Comparison of ENCODE assay signal across 15 cellular contexts in the genomic region with DNA sequence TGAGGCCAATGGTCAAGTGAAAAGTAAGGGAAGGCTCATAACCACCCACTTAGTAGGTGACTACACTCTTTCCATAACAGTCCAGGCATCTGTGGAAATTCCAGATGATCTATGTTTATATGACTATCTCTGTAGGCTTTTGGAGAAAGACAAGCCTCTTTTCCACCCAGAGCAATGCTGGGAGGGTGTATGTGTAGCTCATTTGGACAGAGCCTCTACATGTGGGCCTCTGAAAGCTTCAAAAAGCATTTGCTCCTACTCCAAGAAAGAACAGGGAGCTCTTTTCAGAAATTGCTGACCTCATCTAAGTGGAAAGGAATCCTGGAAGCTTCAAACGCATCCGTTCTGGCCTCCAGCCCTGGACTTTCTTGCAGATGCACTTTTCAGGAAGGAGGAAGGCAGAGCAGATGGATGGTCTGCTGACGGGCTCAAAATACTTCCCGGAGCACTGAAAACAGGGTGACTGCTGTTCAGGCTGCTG.
A peak's percentile ranks its signal among the peaks of the same experiment; 100 is the strongest.
DNase-seq lines count a peak whose midpoint lies in the region; ATAC-seq and TF ChIP-seq lines count a peak whose summit lies in the region.
"Had no signal": no experiment of that assay in that cellular context is flagged by ENCODE, and none has a peak within 500 bp of the region (broad histone marks: within the 10 kb centered on the region; RNA-seq: fewer than 3 reads in every experiment).

No MANE protein-coding gene starts in this region.

- H2BK20ac ChIP-seq in IMR-90 (ENCODE audit: low read depth, low read length) = no peak overlapping the region

- dilution Hi-C loops in IMR-90 (cut with HindIII; ENCODE audit: low sequenced_read_pairs, unreplicated experiment) = no loop called here

- ATAC-seq in IMR-90 (ENCODE audit: low read depth) = peak; percentile 27; the same call in 1 of the 2 replicates
- ATAC-seq in stimulated activated naive CD8-positive, alpha-beta T cell treated with anti-CD3 and anti-CD28 coated beads, Interleukin-15, Interleukin-2, amounts not matched to agents 100 U/mL and 50 U/mL, for 24 hours = no peak
- ATAC-seq: left lobe of liver; naive thymus-derived CD4-positive, alpha-beta T cell had no signal

- no peak for TF ChIP-seq RAD21 in IMR-90 (IDR thresholded peaks at IDR 0.05; ENCODE audit: low read length)

- H4K8ac ChIP-seq in IMR-90 (ENCODE audit: low read depth in 2 of 2, low read length in 2 of 2) = no peak overlapping the region

- H3K9me3 ChIP-seq in IMR-90 (ENCODE audit: control insufficient read depth, insufficient read depth, low read length) = peaks cover 10% of the 10 kb centered on the region

- TF ChIP-seq CTCF in IMR-90 (conservative IDR thresholded peaks at IDR 0.05; ENCODE audit: low read depth, low read length) = no peak

- H3K9ac ChIP-seq in IMR-90 (ENCODE audit: low read depth, low read length) = no peak overlapping the region

- no peak overlapping the region for H2BK120ac ChIP-seq in IMR-90 (ENCODE audit: low read depth, low read length)

- H3K14ac ChIP-seq in IMR-90 (replicated peaks; ENCODE audit: low read depth, low read length) = no peak overlapping the region

- no peak overlapping the region for H2BK5ac ChIP-seq in IMR-90 (ENCODE audit: low read depth, low read length, poor library complexity, severe bottlenecking)

- H3K4me2 ChIP-seq in IMR-90 (ENCODE audit: low read depth, low read length) = no peak overlapping the region

- no peak overlapping the region for H2AK5ac ChIP-seq in IMR-90 (ENCODE audit: low read depth, low read length)

- intact Hi-C loops in IMR-90 (cut with micrococcal nuclease) = no loop called here

- no peak overlapping the region for H3K18ac ChIP-seq in IMR-90 (ENCODE audit: low read depth, low read length)

- CTCF ChIA-PET in IMR-90 (lab: Yijun Ruan, JAX) = no interaction called here

- no peak for TF ChIP-seq POLR2A in IMR-90 (IDR thresholded peaks at IDR 0.05; ENCODE audit: low read depth, low read length)

- BruUV-seq in IMR-90 (replicated peaks; lab: Mats Ljungman, UMichigan) = no TSS peak

- H4K5ac ChIP-seq in IMR-90 (ENCODE audit: low read depth, low read length) = no peak overlapping the region

- H2BK15ac ChIP-seq in IMR-90 (ENCODE audit: low read depth, low read length) = no peak overlapping the region

- no peak overlapping the region for H2AK9ac ChIP-seq in IMR-90 (replicated peaks; ENCODE audit: low read depth, low read length, poor library complexity)

- H3K56ac ChIP-seq in IMR-90 (ENCODE audit: extremely low read depth, insufficient read depth, low read length) = no peak overlapping the region

- H3K27me3 ChIP-seq in IMR-90 (ENCODE audit: control insufficient read depth, insufficient read depth, low read length) = no peaks in the 10 kb centered on the region

- no CpG with 5 or more reads among the region's 4 CpGs for WGBS in IMR-90 (ENCODE audit: extremely low coverage in 2 of 2, insufficient read length in 1 of 2), 2 experiments

- no peak overlapping the region for H3K4ac ChIP-seq in IMR-90 (ENCODE audit: low read depth, low read length)

- DNase-seq in COLO829 (ENCODE audit: low spot score) (peak; percentile 48), IMR-90 (peak; percentile 11), globus pallidus (ENCODE audit: low spot score) (peak; percentile 38), pons (ENCODE audit: low spot score) (peak; percentile 69), HUDEP-2 (lab: John Stamatoyannopoulos, UW; ENCODE audit: unreplicated experiment in 76 of 76) (no peak), kidney glomerular epithelial cell (lab: John Stamatoyannopoulos, UW) (no peak)
- DNase-seq in stimulated activated naive CD8-positive, alpha-beta T cell treated with anti-CD3 and anti-CD28 coated beads, Interleukin-15, Interleukin-2, amounts not matched to agents 100 U/mL and 50 U/mL, for 24 hours = no peak
- DNase-seq: activated CD4-positive, alpha-beta T cell treated with anti-CD3 and anti-CD28 coated beads for 1 hour; activated CD8-positive, alpha-beta memory T cell treated with anti-CD3 and anti-CD28 coated beads, Interleukin-2, amount 50 U/mL, for 48 hours; activated naive CD4-positive, alpha-beta T cell; DND-41; naive thymus-derived CD4-positive, alpha-beta T cell; NCI-H2081 treated with DMSO at 0.1 percent for 48 hours; SHP77 treated with DMSO at 0.1 percent for 48 hours had no signal

- H3K79me1 ChIP-seq in IMR-90 (ENCODE audit: low read depth in 1 of 2, low read length in 2 of 2) = no peaks in the 10 kb centered on the region

- H3K36me3 ChIP-seq in IMR-90 (ENCODE audit: control insufficient read depth, insufficient read depth, low read length) = no peaks in the 10 kb centered on the region

- H3K4me1 ChIP-seq in IMR-90 (ENCODE audit: control insufficient read depth, insufficient read depth, low read length) = no peaks in the 10 kb centered on the region

- in situ Hi-C loops in IMR-90 (cut with MboI; ENCODE audit: low sequenced_read_pairs) = no loop called here

- H2AFZ ChIP-seq in IMR-90 (replicated peaks; ENCODE audit: low read length, poor library complexity) = no peak overlapping the region

- H4K20me1 ChIP-seq in IMR-90 (ENCODE audit: insufficient read depth, low read length) = no peaks in the 10 kb centered on the region

- no peaks in the 10 kb centered on the region for H3K9me1 ChIP-seq in IMR-90 (ENCODE audit: insufficient read depth, low read length)

- H3K23ac ChIP-seq in IMR-90 (ENCODE audit: low read depth, low read length) = no peak overlapping the region

- POLR2A ChIA-PET in IMR-90 (lab: Charles Lee; ENCODE audit: unreplicated experiment) = interaction anchor here (0.6 kb wide), 1 partner anchor 150 kb away, joined by 12 read pairs; no protein-coding TSS in a partner anchor

- no peak overlapping the region for H4K91ac ChIP-seq in IMR-90 (ENCODE audit: insufficient read depth, low read depth, low read length)

- no peak overlapping the region for H3K27ac ChIP-seq in IMR-90 (ENCODE audit: insufficient read depth, low read length)

- no peak overlapping the region for H3K4me3 ChIP-seq in IMR-90 (ENCODE audit: insufficient read depth, low read depth, low read length)

TF ChIP-seq in IMR-90, 13 proteins besides CTCF, POLR2A, EP300 and RAD21:
- TF ChIP-seq MAFK (IDR thresholded peaks at IDR 0.05; ENCODE audit: low read depth, low read length) = 0 out of 2 replicates have a peak, but pooled peaks have one; percentile 25
- TF ChIP-seq NFE2L2 (IDR thresholded peaks at IDR 0.05; ENCODE audit: low read depth, low read length) = no peak

Comparison
In these comparisons a context has a peak if more than half of its experiments do, and no peak if none do; other contexts are left out.
1. DNase-seq: peak in COLO829 (single experiment), IMR-90 (single experiment), globus pallidus (single experiment) and pons (single experiment); none in stimulated activated naive CD8-positive, alpha-beta T cell treated with anti-CD3 and anti-CD28 coated beads, Interleukin-15, Interleukin-2, amounts not matched to agents 100 U/mL and 50 U/mL, for 24 hours (single experiment), HUDEP-2 (0 of 76) and kidney glomerular epithelial cell (single experiment).